24 cellular contexts compared by ENCODE assay signal in the genomic region with DNA sequence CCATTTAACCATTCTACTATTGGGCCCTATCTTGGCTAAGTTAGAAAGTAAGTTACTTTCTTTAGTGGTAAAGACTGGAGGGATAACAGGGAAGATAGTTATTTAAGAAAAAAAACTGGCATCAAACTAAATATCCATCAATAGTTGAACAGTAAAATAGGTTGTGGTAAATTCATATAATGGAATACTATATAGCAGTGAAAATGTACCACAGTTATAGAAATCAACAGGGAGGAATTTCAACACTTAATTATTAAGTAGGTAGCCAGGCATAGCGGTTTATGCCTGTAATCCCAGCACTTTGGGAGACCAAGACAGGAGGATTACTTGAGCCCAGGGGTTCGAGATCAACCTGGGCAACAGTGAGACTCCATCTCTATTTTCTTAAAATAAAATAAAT.
"Had no signal": no experiment of that assay in that cellular context is flagged by ENCODE, and none has a peak within 500 bp of the region (broad histone marks: within the 10 kb centered on the region; RNA-seq: fewer than 3 reads in every experiment).

No MANE protein-coding gene starts in this region.

- H3K9me3 ChIP-seq: colonic mucosa, esophagus squamous epithelium, gastrocnemius medialis, heart right ventricle, left lung, lower lobe of right lung, mucosa of descending colon had no signal

- H3K4me3 Mint-ChIP-seq: dendritic cell treated with granulocyte-macrophage colony-stimulating factor and Interleukin-4, amounts not matched to agents 40 ng/mL and 50 ng/mL, for 4 days; effector memory CD8-positive, alpha-beta T cell; endodermal cell; mesothelial cell of epicardium had no signal

- H3K4me3 ChIP-seq: colonic mucosa, esophagus squamous epithelium, gastrocnemius medialis, heart right ventricle, left lung, lower lobe of right lung, mucosa of descending colon had no signal

- H3K9me3 Mint-ChIP-seq: dendritic cell treated with granulocyte-macrophage colony-stimulating factor and Interleukin-4, amounts not matched to agents 40 ng/mL and 50 ng/mL, for 4 days; effector memory CD8-positive, alpha-beta T cell; endodermal cell; mesothelial cell of epicardium had no signal

- H3K27ac Mint-ChIP-seq: dendritic cell treated with granulocyte-macrophage colony-stimulating factor and Interleukin-4, amounts not matched to agents 40 ng/mL and 50 ng/mL, for 4 days; effector memory CD8-positive, alpha-beta T cell; endodermal cell; mesothelial cell of epicardium had no signal

- H3K4me1 ChIP-seq: colonic mucosa had no signal

- H3K36me3 Mint-ChIP-seq: mesothelial cell of epicardium had no signal

- ATAC-seq: effector memory CD8-positive, alpha-beta T cell; esophagus mucosa; gastrocnemius medialis; heart right ventricle; left cardiac atrium; left lung; left ventricle myocardium superior; lower lobe of right lung; mucosa of descending colon had no signal

- H3K27me3 ChIP-seq: colonic mucosa, esophagus squamous epithelium, gastrocnemius medialis, heart right ventricle, left lung had no signal

- H3K36me3 ChIP-seq: colonic mucosa, esophagus squamous epithelium, gastrocnemius medialis, heart right ventricle, left lung, lower lobe of right lung had no signal

- DNase-seq: colonic mucosa; cortex of kidney; effector CD8-positive, alpha-beta T cell; effector memory CD8-positive, alpha-beta T cell; endodermal cell; erythroblast; esophagus squamous epithelium; foreskin fibroblast; foreskin melanocyte; gastrocnemius medialis; glutamatergic neuron; head of caudate nucleus; heart right ventricle; hippocampal formation; left cardiac atrium; left lung; left ventricle myocardium superior; lower lobe of right lung; mesenchymal stem cell; mucosa of descending colon had no signal

- H3K27me3 Mint-ChIP-seq: dendritic cell treated with granulocyte-macrophage colony-stimulating factor and Interleukin-4, amounts not matched to agents 40 ng/mL and 50 ng/mL, for 4 days; effector memory CD8-positive, alpha-beta T cell had no signal

- H3K27ac ChIP-seq: colonic mucosa, epithelial cell of prostate, esophagus squamous epithelium, gastrocnemius medialis, heart right ventricle, left lung, lower lobe of right lung had no signal
